25 cellular contexts compared by ENCODE assay signal in the genomic region with DNA sequence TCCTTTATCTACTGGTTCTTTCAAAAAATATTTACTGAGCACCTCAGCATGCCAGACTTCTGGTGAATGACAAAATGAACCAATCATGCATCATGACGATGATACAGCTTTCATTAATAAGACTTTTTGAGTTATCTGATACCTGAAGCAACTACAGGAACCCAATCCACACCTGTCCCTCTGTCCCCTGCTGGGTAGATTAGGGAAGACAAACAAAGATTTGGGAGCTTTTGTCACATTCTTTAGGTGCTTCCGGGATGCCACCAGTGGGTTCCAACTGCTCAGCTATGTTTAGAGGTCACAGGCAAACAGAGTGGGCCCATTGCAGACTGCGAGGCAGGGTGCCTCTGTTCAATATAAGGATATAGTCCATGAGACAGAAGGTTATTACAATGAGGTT.
"Had no signal": no experiment of that assay in that cellular context is flagged by ENCODE, and none has a peak within 500 bp of the region (broad histone marks: within the 10 kb centered on the region; RNA-seq: fewer than 3 reads in every experiment).

No MANE protein-coding gene starts in this region.

- H3K36me3 Mint-ChIP-seq: memory B cell, mesothelial cell of epicardium had no signal

- H3K9me3 ChIP-seq: prostate gland, right atrium auricular region, suprapubic skin, thyroid gland, vagina had no signal

- H3K9me3 Mint-ChIP-seq: memory B cell, mesothelial cell of epicardium, nephron progenitor cell had no signal

- H3K27ac Mint-ChIP-seq: effector memory CD8-positive, alpha-beta T cell; memory B cell; mesothelial cell of epicardium; nephron progenitor cell; stimulated activated naive CD8-positive, alpha-beta T cell treated with anti-CD3 and anti-CD28 coated beads, Interleukin-15, amount 100 ng/mL, for 72 hours had no signal

- H3K4me1 Mint-ChIP-seq: memory B cell had no signal

- H3K4me2 ChIP-seq: smooth muscle cell had no signal

- H3K4me1 ChIP-seq: prostate gland, suprapubic skin, thyroid gland, vagina had no signal

- H3K4me3 Mint-ChIP-seq: effector memory CD8-positive, alpha-beta T cell; memory B cell; mesothelial cell of epicardium; naive thymus-derived CD8-positive, alpha-beta T cell; nephron progenitor cell; stimulated activated naive CD8-positive, alpha-beta T cell treated with anti-CD3 and anti-CD28 coated beads, Interleukin-15, amount 100 ng/mL, for 72 hours had no signal

- H3K27me3 ChIP-seq: right atrium auricular region, suprapubic skin, thyroid gland, vagina had no signal

- ATAC-seq: effector memory CD8-positive, alpha-beta T cell; left lobe of liver; naive thymus-derived CD8-positive, alpha-beta T cell; sciatic nerve; stimulated activated naive CD8-positive, alpha-beta T cell treated with anti-CD3 and anti-CD28 coated beads, Interleukin-15, amount 100 ng/mL, for 72 hours had no signal

- DNase-seq: cortex of kidney; effector memory CD8-positive, alpha-beta T cell; hypothalamus; kidney; naive thymus-derived CD8-positive, alpha-beta T cell; nephron progenitor cell; nucleus accumbens; stimulated activated CD4-positive, alpha-beta T cell treated with anti-CD3 and anti-CD28 coated beads, Interleukin-12 subunit alpha, Interleukin-12 subunit beta, amount 100 ng/mL, for 4 hours; stimulated activated CD4-positive, alpha-beta T cell treated with anti-CD3 and anti-CD28 coated beads, Interleukin-1b, Interleukin-23, amount 100 ng/mL, for 48 hours; stimulated activated CD4-positive, alpha-beta T cell treated with anti-CD3 and anti-CD28 coated beads, Interleukin-4, amount 100 ng/mL, for 1 hour; stimulated activated CD8-positive, alpha-beta memory T cell treated with anti-CD3 and anti-CD28 coated beads, Interleukin-4, amount 100 ng/mL, for 48 hours; stimulated activated naive CD4-positive, alpha-beta T cell; stimulated activated naive CD8-positive, alpha-beta T cell treated with anti-CD3 and anti-CD28 coated beads, Interleukin-15, amount 100 ng/mL, for 72 hours; thyroid gland; trophoblast cell had no signal

- H3K36me3 ChIP-seq: prostate gland, right atrium auricular region, suprapubic skin, thyroid gland, vagina had no signal

- H3K27me3 Mint-ChIP-seq: effector memory CD8-positive, alpha-beta T cell; stimulated activated naive CD8-positive, alpha-beta T cell treated with anti-CD3 and anti-CD28 coated beads, Interleukin-15, amount 100 ng/mL, for 72 hours had no signal

- H3K27ac ChIP-seq: prostate gland, right atrium auricular region, suprapubic skin, thyroid gland, vagina had no signal

- H3K4me3 ChIP-seq: lung, prostate gland, right atrium auricular region, smooth muscle cell, suprapubic skin, thyroid gland, vagina had no signal
